In the genomic region with DNA sequence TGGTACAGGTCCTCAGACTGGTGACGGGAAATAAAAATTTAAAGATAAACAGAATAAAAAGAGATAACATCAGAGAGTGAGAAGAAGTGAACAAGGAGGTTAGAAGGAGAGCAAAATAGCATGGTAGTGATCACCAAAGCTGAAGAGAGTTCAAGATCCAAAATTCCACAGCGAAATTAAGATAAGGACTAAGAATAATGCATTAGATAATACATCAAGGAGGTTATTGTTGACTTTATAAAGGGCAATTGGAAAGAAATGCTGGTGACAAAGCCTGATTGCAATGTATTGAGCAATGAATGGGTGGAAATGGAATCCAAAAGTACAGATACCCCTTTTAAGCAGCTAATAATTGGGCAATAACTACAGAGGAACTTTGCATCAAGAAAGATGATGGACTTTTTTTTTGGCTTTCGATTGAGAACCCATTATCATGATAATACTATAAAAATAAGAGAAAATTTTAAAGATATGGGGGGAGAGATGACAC, we compare ENCODE assay signal across 16 cellular contexts.
"Had no signal": no experiment of that assay in that cellular context is flagged by ENCODE, and none has a peak within 500 bp of the region (broad histone marks: within the 10 kb centered on the region; RNA-seq: fewer than 3 reads in every experiment).

No MANE protein-coding gene starts in this region.

- H3K9me3 ChIP-seq: breast epithelium, colonic mucosa, neutrophil, thyroid gland had no signal

- H3K36me3 ChIP-seq: breast epithelium, colonic mucosa, neutrophil, thyroid gland had no signal

- ATAC-seq: left colon had no signal

- H3K4me1 ChIP-seq: breast epithelium, colonic mucosa, thyroid gland had no signal

- H3K4me3 ChIP-seq: breast epithelium, colonic mucosa, lung, thyroid gland had no signal

- H3K27ac ChIP-seq: breast epithelium, colonic mucosa, neutrophil, thyroid gland had no signal

- H3K27me3 ChIP-seq: breast epithelium, colonic mucosa, neutrophil, thyroid gland had no signal

- DNase-seq: activated CD4-positive, alpha-beta T cell treated with anti-CD3 and anti-CD28 coated beads, Interleukin-2, amount 10 ng/mL, durations not matched to agents 7 days and 5 days; activated CD4-positive, CD25-positive, alpha-beta regulatory T cell; activated naive CD4-positive, alpha-beta T cell treated with anti-CD3 and anti-CD28 coated beads, Interleukin-2, amount 50 U/mL, for 16 hours; activated T-cell treated with anti-CD3 and anti-CD28 coated beads for 4 hours; amniotic stem cell; colonic mucosa; immature natural killer cell; left colon; midbrain; retina; stimulated activated CD4-positive, alpha-beta T cell treated with anti-CD3 and anti-CD28 coated beads, Interleukin-15, amount 100 ng/mL, for 24 hours; stimulated activated CD4-positive, alpha-beta T cell treated with anti-CD3 and anti-CD28 coated beads, Interleukin-4, amount 100 ng/mL, for 24 hours; thyroid gland had no signal
